28 cellular contexts compared by ENCODE assay signal in genomic region chr5:124349931-124350330, GRCh38.
"Had no signal": no experiment of that assay in that cellular context is flagged by ENCODE, and none has a peak within 500 bp of the region (broad histone marks: within the 10 kb centered on the region; RNA-seq: fewer than 3 reads in every experiment).

No MANE protein-coding gene starts in this region.

- H3K27ac ChIP-seq: esophagus muscularis mucosa, gastroesophageal sphincter, left ventricle myocardium inferior, lower lobe of right lung, psoas muscle, right lobe of liver, suprapubic skin, thyroid gland, uterus had no signal

- H3K9me3 ChIP-seq: esophagus muscularis mucosa, gastroesophageal sphincter, left ventricle myocardium inferior, lower lobe of right lung, psoas muscle, right lobe of liver, suprapubic skin, thyroid gland, uterus had no signal

- DNase-seq: dermis blood vessel endothelial cell; effector CD4-positive, alpha-beta T cell; endodermal cell; glutamatergic neuron; immature natural killer cell; kidney; left cardiac atrium; left ventricle myocardium inferior; lower lobe of right lung; mesenchymal stem cell; midbrain; naive B cell; nephron progenitor cell; psoas muscle; retina; right lobe of liver; stimulated activated CD4-positive, alpha-beta T cell treated with anti-CD3 and anti-CD28 coated beads, Interleukin-4, amount 100 ng/mL, for 1 hour; stimulated activated CD8-positive, alpha-beta memory T cell treated with anti-CD3 and anti-CD28 coated beads, Interleukin-4, amount 100 ng/mL, for 48 hours; stimulated activated naive CD8-positive, alpha-beta T cell treated with anti-CD3 and anti-CD28 coated beads, Interleukin-15, Interleukin-2, amounts not matched to agents 100 U/mL and 50 U/mL, for 24 hours; thyroid gland; uterus had no signal

- H3K4me1 Mint-ChIP-seq: nephron progenitor cell; stimulated activated effector memory CD8-positive, alpha-beta T cell treated with anti-CD3 and anti-CD28 coated beads, Interleukin-12 subunit alpha, Interleukin-12 subunit beta, amount 100 ng/mL, for 72 hours had no signal

- H3K27ac Mint-ChIP-seq: endodermal cell; immature natural killer cell; naive B cell; nephron progenitor cell; stimulated activated effector memory CD8-positive, alpha-beta T cell treated with anti-CD3 and anti-CD28 coated beads, Interleukin-12 subunit alpha, Interleukin-12 subunit beta, amount 100 ng/mL, for 72 hours; type B pancreatic cell had no signal

- H3K36me3 ChIP-seq: esophagus muscularis mucosa, gastroesophageal sphincter, left ventricle myocardium inferior, lower lobe of right lung, right lobe of liver, suprapubic skin, thyroid gland, uterus had no signal

- ATAC-seq: gastroesophageal sphincter; left cardiac atrium; lower lobe of right lung; psoas muscle; right lobe of liver; stimulated activated effector memory CD8-positive, alpha-beta T cell treated with anti-CD3 and anti-CD28 coated beads, Interleukin-12 subunit alpha, Interleukin-12 subunit beta, amount 100 ng/mL, for 72 hours; stimulated activated naive CD8-positive, alpha-beta T cell treated with anti-CD3 and anti-CD28 coated beads, Interleukin-15, Interleukin-2, amounts not matched to agents 100 U/mL and 50 U/mL, for 24 hours had no signal

- H3K4me3 Mint-ChIP-seq: endodermal cell; immature natural killer cell; naive B cell; nephron progenitor cell; stimulated activated effector memory CD8-positive, alpha-beta T cell treated with anti-CD3 and anti-CD28 coated beads, Interleukin-12 subunit alpha, Interleukin-12 subunit beta, amount 100 ng/mL, for 72 hours; type B pancreatic cell had no signal

- H3K27me3 ChIP-seq: esophagus muscularis mucosa, gastroesophageal sphincter, right lobe of liver, suprapubic skin, thyroid gland, uterus had no signal

- FAIRE-seq: colon, endothelial cell of umbilical vein, kidney had no signal

- H3K4me3 ChIP-seq: esophagus muscularis mucosa, gastroesophageal sphincter, left ventricle myocardium inferior, lower lobe of right lung, psoas muscle, right lobe of liver, suprapubic skin, thyroid gland, uterus had no signal

- H3K4me1 ChIP-seq: esophagus muscularis mucosa, gastroesophageal sphincter, left ventricle myocardium inferior, lower lobe of right lung, psoas muscle, right lobe of liver, thyroid gland, uterus had no signal

- H3K36me3 Mint-ChIP-seq: immature natural killer cell; stimulated activated effector memory CD8-positive, alpha-beta T cell treated with anti-CD3 and anti-CD28 coated beads, Interleukin-12 subunit alpha, Interleukin-12 subunit beta, amount 100 ng/mL, for 72 hours had no signal
